Comparison of ENCODE assay signal across 3 cellular contexts in the genomic region with DNA sequence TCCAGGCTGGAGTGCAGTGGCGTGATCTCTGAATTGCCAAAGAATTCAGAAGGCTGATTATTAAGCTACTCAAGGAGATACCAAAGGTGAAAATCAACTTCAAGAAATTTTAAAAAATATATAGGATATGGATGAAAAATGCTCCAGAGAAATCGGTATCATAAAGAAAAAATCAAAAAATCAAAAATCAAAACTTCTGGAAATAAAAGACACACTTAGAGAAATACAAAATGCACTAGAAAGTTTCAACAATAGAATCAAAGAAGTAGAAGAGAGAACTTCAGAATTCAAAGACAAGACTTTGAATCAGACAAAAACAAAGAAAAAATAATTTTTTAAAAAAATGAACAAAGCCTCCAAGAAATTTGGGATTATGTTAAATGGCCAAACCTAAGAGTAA.
A peak's percentile ranks its signal among the peaks of the same experiment; 100 is the strongest.
TF ChIP-seq lines count a peak whose summit lies in the region.

No MANE protein-coding gene starts in this region.

TF ChIP-seq in SK-N-SH treated with all-trans-retinoic acid at 6 μM for 48 hours, 23 proteins besides CTCF, POLR2A, EP300 and RAD21:
- TF ChIP-seq, protein P1, sequence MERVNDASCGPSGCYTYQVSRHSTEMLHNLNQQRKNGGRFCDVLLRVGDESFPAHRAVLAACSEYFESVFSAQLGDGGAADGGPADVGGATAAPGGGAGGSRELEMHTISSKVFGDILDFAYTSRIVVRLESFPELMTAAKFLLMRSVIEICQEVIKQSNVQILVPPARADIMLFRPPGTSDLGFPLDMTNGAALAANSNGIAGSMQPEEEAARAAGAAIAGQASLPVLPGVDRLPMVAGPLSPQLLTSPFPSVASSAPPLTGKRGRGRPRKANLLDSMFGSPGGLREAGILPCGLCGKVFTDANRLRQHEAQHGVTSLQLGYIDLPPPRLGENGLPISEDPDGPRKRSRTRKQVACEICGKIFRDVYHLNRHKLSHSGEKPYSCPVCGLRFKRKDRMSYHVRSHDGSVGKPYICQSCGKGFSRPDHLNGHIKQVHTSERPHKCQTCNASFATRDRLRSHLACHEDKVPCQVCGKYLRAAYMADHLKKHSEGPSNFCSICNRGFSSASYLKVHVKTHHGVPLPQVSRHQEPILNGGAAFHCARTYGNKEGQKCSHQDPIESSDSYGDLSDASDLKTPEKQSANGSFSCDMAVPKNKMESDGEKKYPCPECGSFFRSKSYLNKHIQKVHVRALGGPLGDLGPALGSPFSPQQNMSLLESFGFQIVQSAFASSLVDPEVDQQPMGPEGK (CRISPR knock-in tag; IDR thresholded peaks at IDR 0.05; ENCODE audit: borderline replicate concordance): no peak
- TF ChIP-seq ZFP30 (CRISPR knock-in tag; IDR thresholded peaks at IDR 0.05): peak; percentile 93

TF ChIP-seq in SK-N-SH, 30 proteins besides CTCF, POLR2A, EP300 and RAD21 (continued from another document):
- TF ChIP-seq GATA2 (CRISPR knock-in tag; IDR thresholded peaks at IDR 0.05) (no peak), RCOR1 (IDR thresholded peaks at IDR 0.05; ENCODE audit: low read length) (no peak), MXI1 (IDR thresholded peaks at IDR 0.05; ENCODE audit: low read depth, low read length) (no peak), SIN3A (IDR thresholded peaks at IDR 0.05; ENCODE audit: borderline replicate concordance, low read depth, low read length) (no peak), FOXM1 (IDR thresholded peaks at IDR 0.05; ENCODE audit: low read depth) (no peak), ELF1 (IDR thresholded peaks at IDR 0.05) (no peak), JUND (IDR thresholded peaks at IDR 0.05) (no peak), FOXJ3 (CRISPR knock-in tag; IDR thresholded peaks at IDR 0.05) (no peak), TCF12 (IDR thresholded peaks at IDR 0.05) (no peak), SMC3 (IDR thresholded peaks at IDR 0.05; ENCODE audit: low read depth, low read length) (no peak), TAF1 (IDR thresholded peaks at IDR 0.05; ENCODE audit: borderline replicate concordance, low read depth, low read length) (no peak), EZH2phosphoT487 (IDR thresholded peaks at IDR 0.05; ENCODE audit: borderline replicate concordance, low read depth) (no peak), NRF1 (IDR thresholded peaks at IDR 0.05; ENCODE audit: low read depth, low read length) (no peak), PBX3 (IDR thresholded peaks at IDR 0.05) (no peak), NFIC (IDR thresholded peaks at IDR 0.05; ENCODE audit: borderline replicate concordance) (no peak), MAX (IDR thresholded peaks at IDR 0.05; ENCODE audit: low read depth) (no peak), MEF2A (IDR thresholded peaks at IDR 0.05; ENCODE audit: borderline replicate concordance, low read depth) (no peak), RXRA (IDR thresholded peaks at IDR 0.05; ENCODE audit: borderline replicate concordance, low read depth) (no peak)
- TF ChIP-seq, protein P2, sequence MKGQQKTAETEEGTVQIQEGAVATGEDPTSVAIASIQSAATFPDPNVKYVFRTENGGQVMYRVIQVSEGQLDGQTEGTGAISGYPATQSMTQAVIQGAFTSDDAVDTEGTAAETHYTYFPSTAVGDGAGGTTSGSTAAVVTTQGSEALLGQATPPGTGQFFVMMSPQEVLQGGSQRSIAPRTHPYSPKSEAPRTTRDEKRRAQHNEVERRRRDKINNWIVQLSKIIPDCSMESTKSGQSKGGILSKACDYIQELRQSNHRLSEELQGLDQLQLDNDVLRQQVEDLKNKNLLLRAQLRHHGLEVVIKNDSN (IDR thresholded peaks at IDR 0.05; ENCODE audit: borderline replicate concordance, low read depth): no peak

TF ChIP-seq in K562, 482 proteins besides CTCF, POLR2A, EP300 and RAD21 (continued from another document and continues in another):
- TF ChIP-seq, protein P3, sequence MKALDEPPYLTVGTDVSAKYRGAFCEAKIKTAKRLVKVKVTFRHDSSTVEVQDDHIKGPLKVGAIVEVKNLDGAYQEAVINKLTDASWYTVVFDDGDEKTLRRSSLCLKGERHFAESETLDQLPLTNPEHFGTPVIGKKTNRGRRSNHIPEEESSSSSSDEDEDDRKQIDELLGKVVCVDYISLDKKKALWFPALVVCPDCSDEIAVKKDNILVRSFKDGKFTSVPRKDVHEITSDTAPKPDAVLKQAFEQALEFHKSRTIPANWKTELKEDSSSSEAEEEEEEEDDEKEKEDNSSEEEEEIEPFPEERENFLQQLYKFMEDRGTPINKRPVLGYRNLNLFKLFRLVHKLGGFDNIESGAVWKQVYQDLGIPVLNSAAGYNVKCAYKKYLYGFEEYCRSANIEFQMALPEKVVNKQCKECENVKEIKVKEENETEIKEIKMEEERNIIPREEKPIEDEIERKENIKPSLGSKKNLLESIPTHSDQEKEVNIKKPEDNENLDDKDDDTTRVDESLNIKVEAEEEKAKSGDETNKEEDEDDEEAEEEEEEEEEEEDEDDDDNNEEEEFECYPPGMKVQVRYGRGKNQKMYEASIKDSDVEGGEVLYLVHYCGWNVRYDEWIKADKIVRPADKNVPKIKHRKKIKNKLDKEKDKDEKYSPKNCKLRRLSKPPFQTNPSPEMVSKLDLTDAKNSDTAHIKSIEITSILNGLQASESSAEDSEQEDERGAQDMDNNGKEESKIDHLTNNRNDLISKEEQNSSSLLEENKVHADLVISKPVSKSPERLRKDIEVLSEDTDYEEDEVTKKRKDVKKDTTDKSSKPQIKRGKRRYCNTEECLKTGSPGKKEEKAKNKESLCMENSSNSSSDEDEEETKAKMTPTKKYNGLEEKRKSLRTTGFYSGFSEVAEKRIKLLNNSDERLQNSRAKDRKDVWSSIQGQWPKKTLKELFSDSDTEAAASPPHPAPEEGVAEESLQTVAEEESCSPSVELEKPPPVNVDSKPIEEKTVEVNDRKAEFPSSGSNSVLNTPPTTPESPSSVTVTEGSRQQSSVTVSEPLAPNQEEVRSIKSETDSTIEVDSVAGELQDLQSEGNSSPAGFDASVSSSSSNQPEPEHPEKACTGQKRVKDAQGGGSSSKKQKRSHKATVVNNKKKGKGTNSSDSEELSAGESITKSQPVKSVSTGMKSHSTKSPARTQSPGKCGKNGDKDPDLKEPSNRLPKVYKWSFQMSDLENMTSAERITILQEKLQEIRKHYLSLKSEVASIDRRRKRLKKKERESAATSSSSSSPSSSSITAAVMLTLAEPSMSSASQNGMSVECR (CRISPR knock-in tag; IDR thresholded peaks at IDR 0.05): no peak
- TF ChIP-seq HIVEP1 (CRISPR knock-in tag; IDR thresholded peaks at IDR 0.05) (no peak), KLF10 (CRISPR knock-in tag; IDR thresholded peaks at IDR 0.05) (no peak), ZNF280B (CRISPR knock-in tag; IDR thresholded peaks at IDR 0.05) (peak; percentile 91), TRIM28 (IDR thresholded peaks at IDR 0.05) (peak; percentile 98), RBBP5 (IDR thresholded peaks at IDR 0.05; ENCODE audit: borderline replicate concordance, insufficient read depth, low read length, poor library complexity, severe bottlenecking) (no peak), GABPB2 (CRISPR knock-in tag; conservative IDR thresholded peaks at IDR 0.05) (no peak), ELK1 (CRISPR knock-in tag; IDR thresholded peaks at IDR 0.05) (no peak), ZNF121 (CRISPR knock-in tag; conservative IDR thresholded peaks at IDR 0.05) (peak; percentile 85; the same call in 1 of the 2 replicates), ZNF316 (IDR thresholded peaks at IDR 0.05) (no peak), CXXC5 (CRISPR knock-in tag; IDR thresholded peaks at IDR 0.05) (no peak), ZNF592 (IDR thresholded peaks at IDR 0.05) (no peak), NEUROD1 (IDR thresholded peaks at IDR 0.05; ENCODE audit: borderline replicate concordance, low read depth, low read length, partially characterized antibody) (no peak), HOXB6 (CRISPR knock-in tag; IDR thresholded peaks at IDR 0.05; ENCODE audit: borderline replicate concordance) (no peak), DMBX1 (CRISPR knock-in tag; IDR thresholded peaks at IDR 0.05; ENCODE audit: borderline replicate concordance) (no peak), CREB1 (IDR thresholded peaks at IDR 0.05) (no peak), CREB1 (CRISPR knock-in tag; IDR thresholded peaks at IDR 0.05) (no peak)
- TF ChIP-seq, protein P4, sequence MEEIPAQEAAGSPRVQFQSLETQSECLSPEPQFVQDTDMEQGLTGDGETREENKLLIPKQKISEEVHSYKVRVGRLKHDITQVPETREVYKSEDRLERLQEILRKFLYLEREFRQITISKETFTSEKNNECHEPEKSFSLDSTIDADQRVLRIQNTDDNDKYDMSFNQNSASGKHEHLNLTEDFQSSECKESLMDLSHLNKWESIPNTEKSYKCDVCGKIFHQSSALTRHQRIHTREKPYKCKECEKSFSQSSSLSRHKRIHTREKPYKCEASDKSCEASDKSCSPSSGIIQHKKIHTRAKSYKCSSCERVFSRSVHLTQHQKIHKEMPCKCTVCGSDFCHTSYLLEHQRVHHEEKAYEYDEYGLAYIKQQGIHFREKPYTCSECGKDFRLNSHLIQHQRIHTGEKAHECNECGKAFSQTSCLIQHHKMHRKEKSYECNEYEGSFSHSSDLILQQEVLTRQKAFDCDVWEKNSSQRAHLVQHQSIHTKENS (CRISPR knock-in tag; IDR thresholded peaks at IDR 0.05): no peak
- TF ChIP-seq, protein P5, sequence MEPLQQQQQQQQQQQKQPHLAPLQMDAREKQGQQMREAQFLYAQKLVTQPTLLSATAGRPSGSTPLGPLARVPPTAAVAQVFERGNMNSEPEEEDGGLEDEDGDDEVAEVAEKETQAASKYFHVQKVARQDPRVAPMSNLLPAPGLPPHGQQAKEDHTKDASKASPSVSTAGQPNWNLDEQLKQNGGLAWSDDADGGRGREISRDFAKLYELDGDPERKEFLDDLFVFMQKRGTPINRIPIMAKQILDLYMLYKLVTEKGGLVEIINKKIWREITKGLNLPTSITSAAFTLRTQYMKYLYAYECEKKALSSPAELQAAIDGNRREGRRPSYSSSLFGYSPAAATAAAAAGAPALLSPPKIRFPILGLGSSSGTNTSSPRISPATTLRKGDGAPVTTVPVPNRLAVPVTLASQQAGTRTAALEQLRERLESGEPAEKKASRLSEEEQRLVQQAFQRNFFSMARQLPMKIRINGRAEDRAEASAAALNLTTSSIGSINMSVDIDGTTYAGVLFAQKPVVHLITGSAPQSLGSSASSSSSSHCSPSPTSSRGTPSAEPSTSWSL (CRISPR knock-in tag; IDR thresholded peaks at IDR 0.05; ENCODE audit: borderline replicate concordance): no peak
- TF ChIP-seq, protein P6, sequence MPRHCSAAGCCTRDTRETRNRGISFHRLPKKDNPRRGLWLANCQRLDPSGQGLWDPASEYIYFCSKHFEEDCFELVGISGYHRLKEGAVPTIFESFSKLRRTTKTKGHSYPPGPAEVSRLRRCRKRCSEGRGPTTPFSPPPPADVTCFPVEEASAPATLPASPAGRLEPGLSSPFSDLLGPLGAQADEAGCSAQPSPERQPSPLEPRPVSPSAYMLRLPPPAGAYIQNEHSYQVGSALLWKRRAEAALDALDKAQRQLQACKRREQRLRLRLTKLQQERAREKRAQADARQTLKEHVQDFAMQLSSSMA (CRISPR knock-in tag; IDR thresholded peaks at IDR 0.05): no peak
